8 cellular contexts compared by ENCODE assay signal in the genomic region with DNA sequence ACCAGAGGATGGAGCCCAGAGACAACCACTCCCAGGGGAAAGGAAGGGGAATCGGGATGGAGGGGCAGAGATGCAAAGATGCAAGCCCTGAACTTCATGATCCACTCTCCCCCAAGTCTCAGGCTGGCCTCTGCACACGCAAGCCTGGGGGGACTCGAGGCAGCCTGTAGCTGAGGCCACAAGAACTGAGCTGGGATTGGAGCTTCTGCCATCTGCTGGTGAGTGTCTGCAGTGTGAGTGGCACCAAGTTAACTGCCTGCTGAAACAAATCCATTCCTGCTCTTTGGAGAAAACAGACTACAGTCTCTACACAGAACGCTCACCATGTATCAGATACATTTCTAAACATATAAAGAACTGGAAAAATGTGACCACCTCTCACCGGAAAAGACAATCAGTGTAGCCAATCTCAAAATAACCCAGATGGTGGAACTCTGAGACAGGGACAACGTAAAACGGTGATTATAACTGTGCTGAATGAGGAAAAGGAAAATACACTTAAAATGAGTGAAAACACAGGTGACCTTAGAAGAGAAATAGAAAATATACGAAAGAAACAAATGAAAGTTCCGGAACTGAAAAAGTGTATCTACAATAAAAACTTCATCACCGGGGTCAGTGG.
A peak's percentile ranks its signal among the peaks of the same experiment; 100 is the strongest.
DNase-seq lines count a peak whose midpoint lies in the region; ATAC-seq and TF ChIP-seq lines count a peak whose summit lies in the region.

No MANE protein-coding gene starts in this region.

- peaks cover 12% of the 10 kb centered on the region; the same call in 1 of the 2 replicates for H3K4me1 Mint-ChIP-seq in HFFc6 (ENCODE audit: low read depth)

- DNase-seq in COLO829 (ENCODE audit: low spot score) (peak; percentile 57), HFFc6 (peak; percentile 59), RWPE1 (ENCODE audit: low spot score) (peak; percentile 51), amniotic stem cell (lab: John Stamatoyannopoulos, UW) (peak; percentile 6), left ventricle myocardium superior (peak; percentile 43), gastrocnemius medialis (no peak)

- peaks cover 40% of the 10 kb centered on the region for H3K36me3 Mint-ChIP-seq in HFFc6 (ENCODE audit: low read depth)

- CTCF ChIA-PET in RWPE1 (lab: Yijun Ruan, JAX), result interaction anchor here (0.6 to 1.6 kb wide), 10 partner anchors 10 to 163 kb away, joined by 3 to 6 read pairs (median 4); no protein-coding TSS in a partner anchor

- intact Hi-C loops in left ventricle myocardium superior (cut with micrococcal nuclease) (no loop called here), gastrocnemius medialis (cut with DNase I; ENCODE audit: low total_unique reads) (no loop called here)

- no peak for TF ChIP-seq POLR2A in gastrocnemius medialis (IDR thresholded peaks at IDR 0.05)

- H3K27ac ChIP-seq in RWPE1, result no peak overlapping the region
- H3K27ac ChIP-seq in gastrocnemius medialis, result peak overlapping the region; percentile 11 to 92 (median 64)

- POLR2A ChIA-PET in RWPE1 (lab: Yijun Ruan, JAX; ENCODE audit: low non-redundant PET), result no interaction called here

- no peaks in the 10 kb centered on the region for H3K9me3 ChIP-seq in gastrocnemius medialis

- H3K4me3 Mint-ChIP-seq in HFFc6, result no peak overlapping the region

- H3K36me3 ChIP-seq in gastrocnemius medialis, result peaks cover 7 to 59% of the 10 kb centered on the region in 2 donors

- in situ Hi-C loops in gastrocnemius medialis (cut with MboI; ENCODE audit: low sequenced_read_pairs in 4 of 4), result loop anchor here in 2 of 4 donors (5.0 kb wide), 1 partner anchor 139 kb away; no protein-coding TSS in a partner anchor

- H3K27me3 ChIP-seq in gastrocnemius medialis, result no peaks in the 10 kb centered on the region

- no peak overlapping the region for H3K27ac Mint-ChIP-seq in HFFc6

- H3K4me3 ChIP-seq in gastrocnemius medialis, result no peak overlapping the region

- H3K4me1 ChIP-seq in gastrocnemius medialis, result peaks cover 37 to 57% of the 10 kb centered on the region in 2 donors

- peaks cover 10% of the 10 kb centered on the region for H3K9me3 Mint-ChIP-seq in HFFc6

- ATAC-seq in left ventricle myocardium superior (no peak), gastrocnemius medialis (no peak), GM21619 (IDR thresholded peaks at IDR 0.05; ENCODE audit: unreplicated experiment) (no peak), HG02884 (IDR thresholded peaks at IDR 0.05; ENCODE audit: unreplicated experiment) (no peak)

- TF ChIP-seq CTCF in HFFc6 (IDR thresholded peaks at IDR 0.05), result peak; percentile 86
- TF ChIP-seq CTCF in RWPE1 (conservative IDR thresholded peaks at IDR 0.05; ENCODE audit: low read depth), result peak; percentile 79
- TF ChIP-seq CTCF in gastrocnemius medialis (IDR thresholded peaks at IDR 0.05 in 4 of 5, conservative IDR thresholded peaks at IDR 0.05 in 1 of 5), result peak; percentile 40 to 72 (median 66)

- no peaks in the 10 kb centered on the region for H3K27me3 Mint-ChIP-seq in HFFc6 (ENCODE audit: insufficient read depth)

Comparison
In these comparisons a context has a peak if more than half of its experiments do, and no peak if none do; other contexts are left out.
1. DNase-seq: peak in COLO829 (single experiment), HFFc6 (single experiment), RWPE1 (single experiment), amniotic stem cell (single experiment) and left ventricle myocardium superior (single experiment); none in gastrocnemius medialis (0 of 2).
2. Peak in every context shown above with its lines, with median percentiles within 50 percentile points of each other: CTCF ChIP-seq.